ENCODE assay signal across 19 cellular contexts in genomic region chr1:44315521-44315920, GRCh38.
"Had no signal": no experiment of that assay in that cellular context is flagged by ENCODE, and none has a peak within 500 bp of the region (broad histone marks: within the 10 kb centered on the region; RNA-seq: fewer than 3 reads in every experiment).

No MANE protein-coding gene starts in this region.

- ATAC-seq: activated CD8-positive, alpha-beta memory T cell treated with anti-CD3 and anti-CD28 coated beads, Interleukin-2, amount 10 ng/mL, durations not matched to agents 7 days and 5 days; esophagus mucosa; left colon; mucosa of descending colon; natural killer cell; psoas muscle; sciatic nerve; stimulated activated memory B cell treated with anti-CD40 and anti-IgM and Interleukin-4, amounts not matched to agents 10 μg/mL and 1 μg/mL and 100 μg/mL, for 72 hours had no signal

- H3K9me3 Mint-ChIP-seq: activated naive CD4-positive, alpha-beta T cell treated with anti-CD3 and anti-CD28 coated beads, Interleukin-2, amount 50 U/mL, for 72 hours; activated T-cell treated with anti-CD3 and anti-CD28 coated beads, Interleukin-2, amount 50 U/mL, for 24 hours; natural killer cell; stimulated activated memory B cell treated with anti-CD40 and anti-IgM and Interleukin-4, amounts not matched to agents 10 μg/mL and 1 μg/mL and 100 μg/mL, for 72 hours had no signal

- H3K4me3 Mint-ChIP-seq: activated CD8-positive, alpha-beta memory T cell treated with anti-CD3 and anti-CD28 coated beads, Interleukin-2, amount 10 ng/mL, durations not matched to agents 7 days and 5 days; activated T-cell treated with anti-CD3 and anti-CD28 coated beads, Interleukin-2, amount 50 U/mL, for 24 hours; natural killer cell; stimulated activated memory B cell treated with anti-CD40 and anti-IgM and Interleukin-4, amounts not matched to agents 10 μg/mL and 1 μg/mL and 100 μg/mL, for 72 hours had no signal

- H3K36me3 Mint-ChIP-seq: natural killer cell had no signal

- H3K27ac Mint-ChIP-seq: activated CD8-positive, alpha-beta memory T cell treated with anti-CD3 and anti-CD28 coated beads, Interleukin-2, amount 10 ng/mL, durations not matched to agents 7 days and 5 days; activated naive CD4-positive, alpha-beta T cell treated with anti-CD3 and anti-CD28 coated beads, Interleukin-2, amount 50 U/mL, for 72 hours; activated T-cell treated with anti-CD3 and anti-CD28 coated beads, Interleukin-2, amount 50 U/mL, for 24 hours; natural killer cell; stimulated activated memory B cell treated with anti-CD40 and anti-IgM and Interleukin-4, amounts not matched to agents 10 μg/mL and 1 μg/mL and 100 μg/mL, for 72 hours had no signal

- DNase-seq: activated CD4-positive, alpha-beta T cell treated with anti-CD3 and anti-CD28 coated beads, Interleukin-2, amount 50 U/mL, for 48 hours; activated CD4-positive, CD25-positive, alpha-beta regulatory T cell treated with anti-CD3 and anti-CD28 coated beads, Interleukin-2, amount 50 U/mL, for 72 hours; activated CD8-positive, alpha-beta memory T cell treated with anti-CD3 and anti-CD28 coated beads, Interleukin-2, amount 10 ng/mL, durations not matched to agents 7 days and 5 days; activated effector memory CD4-positive, alpha-beta T cell treated with Interleukin-2 at 50 U/mL for 16 hours; activated T-cell treated with anti-CD3 and anti-CD28 coated beads, Interleukin-2, amount 50 U/mL, for 24 hours; amniotic stem cell; brain microvascular endothelial cell; cerebellar nuclear complex; left colon; mucosa of descending colon; natural killer cell; occipital lobe; psoas muscle; spleen; stimulated activated CD4-positive, alpha-beta T cell treated with anti-CD3 and anti-CD28 coated beads, Interleukin-1b, Interleukin-23, amount 100 ng/mL, for 48 hours had no signal

- H3K27me3 Mint-ChIP-seq: activated CD8-positive, alpha-beta memory T cell treated with anti-CD3 and anti-CD28 coated beads, Interleukin-2, amount 10 ng/mL, durations not matched to agents 7 days and 5 days; activated T-cell treated with anti-CD3 and anti-CD28 coated beads, Interleukin-2, amount 50 U/mL, for 24 hours; stimulated activated memory B cell treated with anti-CD40 and anti-IgM and Interleukin-4, amounts not matched to agents 10 μg/mL and 1 μg/mL and 100 μg/mL, for 72 hours had no signal
